ENCODE assay signal across 8 cellular contexts in the genomic region with DNA sequence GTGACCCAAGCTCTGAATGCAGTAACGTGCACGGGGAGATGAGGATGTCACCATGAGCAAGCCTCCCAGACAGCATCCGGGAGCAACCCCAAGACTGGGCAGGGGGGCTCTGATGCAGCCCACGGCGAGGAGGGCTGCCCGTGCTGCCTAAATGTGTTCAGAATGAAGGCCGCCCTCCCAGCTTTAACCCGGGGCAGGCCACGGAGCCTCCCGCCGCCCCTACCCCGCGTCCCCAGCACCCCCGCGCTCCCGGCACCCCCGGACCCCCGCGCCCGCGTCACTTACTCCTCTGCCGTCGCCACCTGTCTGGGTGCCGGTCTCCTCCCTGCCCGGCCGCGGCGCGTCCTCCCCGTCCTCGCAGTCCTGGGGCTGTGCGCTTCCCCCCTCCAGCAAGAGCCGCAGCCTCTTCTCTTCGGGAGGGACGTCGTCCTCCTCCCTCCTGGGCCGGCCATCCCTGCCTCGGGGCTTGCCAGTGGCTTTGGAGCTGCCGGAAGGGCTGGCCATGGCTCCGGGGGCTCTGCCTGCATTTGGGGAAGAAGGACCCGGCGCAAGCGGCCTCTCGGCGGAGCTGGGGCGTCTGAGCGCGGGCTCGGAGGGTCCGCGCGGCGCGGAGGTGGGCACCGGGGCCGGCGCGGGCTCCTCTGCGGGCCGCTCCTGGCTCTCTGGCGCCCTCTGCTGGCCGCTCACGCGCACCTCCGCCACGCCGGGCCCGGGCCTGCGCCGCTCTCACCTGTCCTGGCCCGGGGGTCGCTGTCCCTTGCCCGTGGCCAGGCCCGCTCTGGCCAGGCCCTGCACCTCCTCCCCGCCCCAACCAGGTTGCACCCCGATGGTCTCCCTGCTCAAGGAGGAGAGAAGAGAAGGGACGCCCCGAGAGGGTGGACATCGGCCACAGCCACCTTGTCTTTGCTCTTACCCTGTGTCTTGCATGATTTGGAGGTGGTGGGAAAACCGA. TPM values are rescaled to one million over a fixed set of nuclear protein-coding genes. Genes with fewer than 3 reads are reported as not detected.
DNase-seq lines count a peak whose midpoint lies in the region; TF ChIP-seq lines count a peak whose summit lies in the region.
"Not testable (repeated sequence)": the region's sequence is repeated elsewhere in the genome, so short reads cannot be mapped to it uniquely, and the experiment has no call there.

No MANE protein-coding gene starts in this region.

- H3K4me1 ChIP-seq in ES-I3 (ENCODE audit: insufficient read depth, low read length); effector memory CD4-positive, alpha-beta T cell (ENCODE audit: control insufficient read depth, insufficient read depth, low read length, poor library complexity, severe bottlenecking); transverse colon: not testable (repeated sequence)

- not testable (repeated sequence) for TF ChIP-seq EP300 in transverse colon (IDR thresholded peaks at IDR 0.05; ENCODE audit: low read depth)

- not testable (repeated sequence) for H3K27me3 ChIP-seq in effector memory CD4-positive, alpha-beta T cell (replicated peaks; ENCODE audit: control insufficient read depth, insufficient read depth, low read length, poor library complexity, severe bottlenecking); transverse colon

- peak; percentile 82 for TF ChIP-seq CTCF in LNCaP clone FGC (IDR thresholded peaks at IDR 0.05; ENCODE audit: control insufficient read depth, extremely low read depth, insufficient read depth)
- TF ChIP-seq CTCF in transverse colon (IDR thresholded peaks at IDR 0.05), result peak in 4 of 5 experiments; percentile 66 to 88 (median 78)

- peak overlapping the region; percentile 51 for H3K4me3 ChIP-seq in LNCaP clone FGC (ENCODE audit: low read depth, low read length)
- H3K4me3 ChIP-seq in effector memory CD4-positive, alpha-beta T cell (ENCODE audit: insufficient read depth, low read depth, low read length, poor library complexity, severe bottlenecking), result peak overlapping the region; percentile 45
- peak overlapping the region; percentile 17 to 52 (median 30) for H3K4me3 ChIP-seq in skin epidermis
- peak overlapping the region; percentile 38 to 67 (median 44) for H3K4me3 ChIP-seq in transverse colon

- H3K9me3 ChIP-seq in ES-I3 (ENCODE audit: control insufficient read depth, insufficient read depth, low read length); effector memory CD4-positive, alpha-beta T cell (ENCODE audit: control insufficient read depth, low read length); transverse colon: not testable (repeated sequence)

- in situ Hi-C loops in transverse colon (cut with MboI; ENCODE audit: low pct_ligation_motif_present in 1 of 4, low pct_unique_long_range_greater_than_20kb in 1 of 4, low sequenced_read_pairs in 3 of 4), result not testable (repeated sequence)

- TF ChIP-seq POLR2A in transverse colon (IDR thresholded peaks at IDR 0.05), result not testable (repeated sequence)

- not testable (repeated sequence) for H3K27ac ChIP-seq in effector memory CD4-positive, alpha-beta T cell (ENCODE audit: insufficient read depth, low read length, poor library complexity, severe bottlenecking); skin epidermis; transverse colon

- H3K9ac ChIP-seq in ES-I3 (ENCODE audit: low read depth, low read length), result peak overlapping the region; percentile 56; the same call in 1 of the 2 replicates

- DNase-seq in LNCaP clone FGC (ENCODE audit: low read depth), result not testable (repeated sequence)
- DNase-seq in SIG-M5 treated with dmso at 0.1 percent for 504 hours (lab: John Stamatoyannopoulos, UW; ENCODE audit: unreplicated experiment) (peak; percentile 8), kidney tubule cell (ENCODE audit: low spot score) (peak; percentile 34), transverse colon (peak; percentile 64)
- peak; percentile 77 to 84 for DNase-seq in activated T-cell treated with anti-CD3 and anti-CD28 coated beads, Interleukin-2, amount 50 U/mL, for 48 hours
- DNase-seq in effector memory CD4-positive, alpha-beta T cell, result peak; percentile 16 to 49 (median 29)

- WGBS in transverse colon (ENCODE audit: low coverage in 1 of 2), 2 donors, result 4% methylated on average over 59 of the region's 80 CpGs; no CpG with 5 or more reads in 1 of the 2 donors

- not testable (repeated sequence) for H3K36me3 ChIP-seq in ES-I3 (ENCODE audit: insufficient read depth, low read length); effector memory CD4-positive, alpha-beta T cell (ENCODE audit: control insufficient read depth, insufficient read depth, low read length); transverse colon

- intact Hi-C loops in transverse colon (cut with DNase I; ENCODE audit: low total_unique reads), result not testable (repeated sequence)

RNA-seq across cellular contexts. Expression of a gene that starts 55.9 kb away (rescaled TPM):
- total RNA-seq in transverse colon, result 10 to 100 TPM in 2 of 4 donors, 1 to 10 TPM in 2; 4.9 to 38.6 (median 18.3) TPM
